In the genomic region with DNA sequence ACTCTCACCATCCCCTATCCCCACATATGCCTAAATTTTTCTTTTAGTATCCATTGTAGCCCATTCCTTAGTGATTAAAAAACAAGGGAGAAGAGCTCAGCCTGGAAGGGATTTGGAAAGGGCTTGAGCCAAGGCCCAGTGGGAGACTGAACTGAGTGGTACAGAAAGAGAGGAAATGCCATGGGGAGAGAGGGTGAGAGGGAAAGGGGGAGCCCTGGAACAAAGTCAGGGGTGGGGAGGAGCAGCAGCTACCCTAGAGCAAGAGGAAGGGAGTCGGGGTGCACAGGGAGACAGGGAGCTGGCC, we compare ENCODE assay signal across 1 cellular context.
TF ChIP-seq lines count a peak whose summit lies in the region.

No MANE protein-coding gene starts in this region.

TF ChIP-seq in GM23338, 12 proteins besides CTCF, POLR2A, EP300 and RAD21 (continued from another document):
- TF ChIP-seq, protein P1, sequence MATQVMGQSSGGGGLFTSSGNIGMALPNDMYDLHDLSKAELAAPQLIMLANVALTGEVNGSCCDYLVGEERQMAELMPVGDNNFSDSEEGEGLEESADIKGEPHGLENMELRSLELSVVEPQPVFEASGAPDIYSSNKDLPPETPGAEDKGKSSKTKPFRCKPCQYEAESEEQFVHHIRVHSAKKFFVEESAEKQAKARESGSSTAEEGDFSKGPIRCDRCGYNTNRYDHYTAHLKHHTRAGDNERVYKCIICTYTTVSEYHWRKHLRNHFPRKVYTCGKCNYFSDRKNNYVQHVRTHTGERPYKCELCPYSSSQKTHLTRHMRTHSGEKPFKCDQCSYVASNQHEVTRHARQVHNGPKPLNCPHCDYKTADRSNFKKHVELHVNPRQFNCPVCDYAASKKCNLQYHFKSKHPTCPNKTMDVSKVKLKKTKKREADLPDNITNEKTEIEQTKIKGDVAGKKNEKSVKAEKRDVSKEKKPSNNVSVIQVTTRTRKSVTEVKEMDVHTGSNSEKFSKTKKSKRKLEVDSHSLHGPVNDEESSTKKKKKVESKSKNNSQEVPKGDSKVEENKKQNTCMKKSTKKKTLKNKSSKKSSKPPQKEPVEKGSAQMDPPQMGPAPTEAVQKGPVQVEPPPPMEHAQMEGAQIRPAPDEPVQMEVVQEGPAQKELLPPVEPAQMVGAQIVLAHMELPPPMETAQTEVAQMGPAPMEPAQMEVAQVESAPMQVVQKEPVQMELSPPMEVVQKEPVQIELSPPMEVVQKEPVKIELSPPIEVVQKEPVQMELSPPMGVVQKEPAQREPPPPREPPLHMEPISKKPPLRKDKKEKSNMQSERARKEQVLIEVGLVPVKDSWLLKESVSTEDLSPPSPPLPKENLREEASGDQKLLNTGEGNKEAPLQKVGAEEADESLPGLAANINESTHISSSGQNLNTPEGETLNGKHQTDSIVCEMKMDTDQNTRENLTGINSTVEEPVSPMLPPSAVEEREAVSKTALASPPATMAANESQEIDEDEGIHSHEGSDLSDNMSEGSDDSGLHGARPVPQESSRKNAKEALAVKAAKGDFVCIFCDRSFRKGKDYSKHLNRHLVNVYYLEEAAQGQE (IDR thresholded peaks at IDR 0.05; ENCODE audit: unreplicated experiment) = no peak
- TF ChIP-seq NANOG (IDR thresholded peaks at IDR 0.05; ENCODE audit: borderline replicate concordance) (no peak), EZH2 (IDR thresholded peaks at IDR 0.05; ENCODE audit: low read depth, unreplicated experiment) (no peak), JUNB (IDR thresholded peaks at IDR 0.05; ENCODE audit: unreplicated experiment) (no peak), ZNF331 (CRISPR knock-in tag; IDR thresholded peaks at IDR 0.05; ENCODE audit: low read depth) (no peak), STAT1 (IDR thresholded peaks at IDR 0.05; ENCODE audit: unreplicated experiment) (no peak), CREB1 (CRISPR knock-in tag; IDR thresholded peaks at IDR 0.05; ENCODE audit: low read depth) (no peak), EZH2phosphoT487 (IDR thresholded peaks at IDR 0.05; ENCODE audit: unreplicated experiment) (no peak)
- TF ChIP-seq, protein P2, sequence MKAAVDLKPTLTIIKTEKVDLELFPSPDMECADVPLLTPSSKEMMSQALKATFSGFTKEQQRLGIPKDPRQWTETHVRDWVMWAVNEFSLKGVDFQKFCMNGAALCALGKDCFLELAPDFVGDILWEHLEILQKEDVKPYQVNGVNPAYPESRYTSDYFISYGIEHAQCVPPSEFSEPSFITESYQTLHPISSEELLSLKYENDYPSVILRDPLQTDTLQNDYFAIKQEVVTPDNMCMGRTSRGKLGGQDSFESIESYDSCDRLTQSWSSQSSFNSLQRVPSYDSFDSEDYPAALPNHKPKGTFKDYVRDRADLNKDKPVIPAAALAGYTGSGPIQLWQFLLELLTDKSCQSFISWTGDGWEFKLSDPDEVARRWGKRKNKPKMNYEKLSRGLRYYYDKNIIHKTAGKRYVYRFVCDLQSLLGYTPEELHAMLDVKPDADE (IDR thresholded peaks at IDR 0.05) = no peak
- TF ChIP-seq, protein P3, sequence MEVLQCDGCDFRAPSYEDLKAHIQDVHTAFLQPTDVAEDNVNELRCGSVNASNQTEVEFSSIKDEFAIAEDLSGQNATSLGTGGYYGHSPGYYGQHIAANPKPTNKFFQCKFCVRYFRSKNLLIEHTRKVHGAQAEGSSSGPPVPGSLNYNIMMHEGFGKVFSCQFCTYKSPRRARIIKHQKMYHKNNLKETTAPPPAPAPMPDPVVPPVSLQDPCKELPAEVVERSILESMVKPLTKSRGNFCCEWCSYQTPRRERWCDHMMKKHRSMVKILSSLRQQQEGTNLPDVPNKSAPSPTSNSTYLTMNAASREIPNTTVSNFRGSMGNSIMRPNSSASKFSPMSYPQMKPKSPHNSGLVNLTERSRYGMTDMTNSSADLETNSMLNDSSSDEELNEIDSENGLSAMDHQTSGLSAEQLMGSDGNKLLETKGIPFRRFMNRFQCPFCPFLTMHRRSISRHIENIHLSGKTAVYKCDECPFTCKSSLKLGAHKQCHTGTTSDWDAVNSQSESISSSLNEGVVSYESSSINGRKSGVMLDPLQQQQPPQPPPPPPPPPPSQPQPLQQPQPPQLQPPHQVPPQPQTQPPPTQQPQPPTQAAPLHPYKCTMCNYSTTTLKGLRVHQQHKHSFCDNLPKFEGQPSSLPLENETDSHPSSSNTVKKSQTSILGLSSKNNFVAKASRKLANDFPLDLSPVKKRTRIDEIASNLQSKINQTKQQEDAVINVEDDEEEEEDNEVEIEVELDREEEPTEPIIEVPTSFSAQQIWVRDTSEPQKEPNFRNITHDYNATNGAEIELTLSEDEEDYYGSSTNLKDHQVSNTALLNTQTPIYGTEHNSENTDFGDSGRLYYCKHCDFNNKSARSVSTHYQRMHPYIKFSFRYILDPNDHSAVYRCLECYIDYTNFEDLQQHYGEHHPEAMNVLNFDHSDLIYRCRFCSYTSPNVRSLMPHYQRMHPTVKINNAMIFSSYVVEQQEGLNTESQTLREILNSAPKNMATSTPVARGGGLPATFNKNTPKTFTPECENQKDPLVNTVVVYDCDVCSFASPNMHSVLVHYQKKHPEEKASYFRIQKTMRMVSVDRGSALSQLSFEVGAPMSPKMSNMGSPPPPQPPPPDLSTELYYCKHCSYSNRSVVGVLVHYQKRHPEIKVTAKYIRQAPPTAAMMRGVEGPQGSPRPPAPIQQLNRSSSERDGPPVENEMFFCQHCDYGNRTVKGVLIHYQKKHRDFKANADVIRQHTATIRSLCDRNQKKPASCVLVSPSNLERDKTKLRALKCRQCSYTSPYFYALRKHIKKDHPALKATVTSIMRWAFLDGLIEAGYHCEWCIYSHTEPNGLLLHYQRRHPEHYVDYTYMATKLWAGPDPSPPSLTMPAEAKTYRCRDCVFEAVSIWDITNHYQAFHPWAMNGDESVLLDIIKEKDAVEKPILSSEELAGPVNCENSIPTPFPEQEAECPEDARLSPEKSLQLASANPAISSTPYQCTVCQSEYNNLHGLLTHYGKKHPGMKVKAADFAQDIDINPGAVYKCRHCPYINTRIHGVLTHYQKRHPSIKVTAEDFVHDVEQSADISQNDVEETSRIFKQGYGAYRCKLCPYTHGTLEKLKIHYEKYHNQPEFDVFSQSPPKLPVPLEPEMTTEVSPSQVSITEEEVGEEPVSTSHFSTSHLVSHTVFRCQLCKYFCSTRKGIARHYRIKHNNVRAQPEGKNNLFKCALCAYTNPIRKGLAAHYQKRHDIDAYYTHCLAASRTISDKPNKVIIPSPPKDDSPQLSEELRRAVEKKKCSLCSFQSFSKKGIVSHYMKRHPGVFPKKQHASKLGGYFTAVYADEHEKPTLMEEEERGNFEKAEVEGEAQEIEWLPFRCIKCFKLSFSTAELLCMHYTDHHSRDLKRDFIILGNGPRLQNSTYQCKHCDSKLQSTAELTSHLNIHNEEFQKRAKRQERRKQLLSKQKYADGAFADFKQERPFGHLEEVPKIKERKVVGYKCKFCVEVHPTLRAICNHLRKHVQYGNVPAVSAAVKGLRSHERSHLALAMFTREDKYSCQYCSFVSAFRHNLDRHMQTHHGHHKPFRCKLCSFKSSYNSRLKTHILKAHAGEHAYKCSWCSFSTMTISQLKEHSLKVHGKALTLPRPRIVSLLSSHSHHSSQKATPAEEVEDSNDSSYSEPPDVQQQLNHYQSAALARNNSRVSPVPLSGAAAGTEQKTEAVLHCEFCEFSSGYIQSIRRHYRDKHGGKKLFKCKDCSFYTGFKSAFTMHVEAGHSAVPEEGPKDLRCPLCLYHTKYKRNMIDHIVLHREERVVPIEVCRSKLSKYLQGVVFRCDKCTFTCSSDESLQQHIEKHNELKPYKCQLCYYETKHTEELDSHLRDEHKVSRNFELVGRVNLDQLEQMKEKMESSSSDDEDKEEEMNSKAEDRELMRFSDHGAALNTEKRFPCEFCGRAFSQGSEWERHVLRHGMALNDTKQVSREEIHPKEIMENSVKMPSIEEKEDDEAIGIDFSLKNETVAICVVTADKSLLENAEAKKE (CRISPR knock-in tag; IDR thresholded peaks at IDR 0.05) = no peak
